ENCODE assay signal across 1 cellular context in the genomic region with DNA sequence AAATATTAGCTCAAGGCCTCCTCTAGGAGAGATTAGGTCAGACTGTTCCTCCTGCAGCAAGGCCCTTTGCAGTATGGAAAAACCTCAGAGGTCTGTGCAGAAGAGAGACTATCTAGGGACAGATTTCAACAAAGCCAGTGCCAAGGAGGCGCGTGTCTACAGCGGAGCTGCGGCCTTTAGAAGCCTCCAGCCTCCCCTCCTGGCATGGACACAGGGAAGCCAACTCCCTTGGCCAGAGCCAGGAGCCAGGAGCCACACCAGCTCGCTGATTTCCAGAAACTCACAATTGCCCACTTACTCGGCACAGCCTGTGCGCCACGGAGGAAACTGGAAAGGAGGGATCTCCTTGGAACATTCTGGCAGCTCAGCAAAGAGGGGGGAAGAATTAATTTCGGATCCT.
TF ChIP-seq lines count a peak whose summit lies in the region.

No MANE protein-coding gene starts in this region.

TF ChIP-seq in H1, 55 proteins besides CTCF, POLR2A, EP300 and RAD21 (continued from another document):
- no peak for TF ChIP-seq EZH2 (IDR thresholded peaks at IDR 0.05; ENCODE audit: low read depth, low read length, severe bottlenecking)
- TF ChIP-seq CEBPB (IDR thresholded peaks at IDR 0.05; ENCODE audit: low read depth, low read length) = no peak
- TF ChIP-seq JUND (IDR thresholded peaks at IDR 0.05; ENCODE audit: low read length) = no peak
- no peak for TF ChIP-seq ZNF274 (IDR thresholded peaks at IDR 0.05; ENCODE audit: borderline replicate concordance, extremely low read depth, low read length)
- TF ChIP-seq SIN3A (conservative IDR thresholded peaks at IDR 0.05 in 1 of 2, IDR thresholded peaks at IDR 0.05 in 1 of 2; ENCODE audit: low read depth in 1 of 2, low read length in 2 of 2) = no peak
